In the genomic region with DNA sequence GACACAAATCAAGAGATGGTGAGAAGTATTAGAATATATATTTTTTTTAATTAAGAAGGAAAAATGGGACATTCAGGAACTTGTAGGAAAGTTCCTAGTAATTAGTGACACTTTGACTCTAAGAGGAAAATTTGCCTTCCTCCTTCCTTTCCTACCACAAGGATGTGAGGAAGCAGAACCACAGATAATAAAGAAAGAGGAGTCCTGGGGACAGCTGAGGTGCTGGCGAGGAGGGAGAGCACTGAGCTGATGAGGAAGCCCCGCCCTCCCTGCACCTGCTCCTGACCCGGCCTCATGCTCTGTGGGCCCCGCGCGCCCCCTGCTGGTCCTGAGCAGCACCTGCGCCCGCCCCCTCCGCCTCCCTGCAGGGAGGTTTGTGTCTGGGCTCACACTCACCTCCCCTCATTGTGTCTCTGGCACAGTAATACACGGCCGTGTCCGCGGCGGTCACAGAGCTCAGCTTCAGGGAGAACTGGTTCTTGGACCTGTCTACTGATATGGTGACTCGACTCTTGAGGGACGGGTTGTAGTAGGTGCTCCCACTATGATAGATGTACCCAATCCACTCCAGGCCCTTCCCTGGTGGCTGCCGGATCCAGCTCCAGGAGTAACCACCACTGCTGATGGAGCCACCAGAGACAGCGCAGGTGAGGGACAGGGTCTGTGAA, we compare ENCODE assay signal across 8 cellular contexts.
DNase-seq lines count a peak whose midpoint lies in the region; ATAC-seq and TF ChIP-seq lines count a peak whose summit lies in the region.
"Not testable (repeated sequence)": the region's sequence is repeated elsewhere in the genome, so short reads cannot be mapped to it uniquely, and the experiment has no call there.

No MANE protein-coding gene starts in this region.

- H3K9ac ChIP-seq in liver (ENCODE audit: low read depth in 1 of 2, low read length in 2 of 2) = not testable (repeated sequence)

- H3K9me3 ChIP-seq in CD8-positive, alpha-beta T cell (ENCODE audit: low read length); adrenal gland (replicated peaks in 1 of 3); liver (ENCODE audit: control insufficient read depth in 4 of 4, low read length in 3 of 4): not testable (repeated sequence)

- not testable (repeated sequence) for H3K4me1 Mint-ChIP-seq in CD8-positive, alpha-beta T cell (ENCODE audit: low read depth); stimulated activated effector memory CD8-positive, alpha-beta T cell treated with anti-CD3 and anti-CD28 coated beads, Interleukin-12 subunit alpha, Interleukin-12 subunit beta, amount 100 ng/mL, for 72 hours

- not testable (repeated sequence) for H3K9me3 Mint-ChIP-seq in CD8-positive, alpha-beta T cell; stimulated activated effector memory CD8-positive, alpha-beta T cell treated with anti-CD3 and anti-CD28 coated beads, Interleukin-12 subunit alpha, Interleukin-12 subunit beta, amount 100 ng/mL, for 72 hours

- 25 to 48% (median 36%) methylated on average over 11 to 18 of the region's 18 CpGs for WGBS in adrenal gland, 4 donors
- WGBS in liver = 19% methylated on average over 9 of the region's 18 CpGs

- not testable (repeated sequence) for H3K36me3 ChIP-seq in CD8-positive, alpha-beta T cell (ENCODE audit: insufficient read depth, low read length); adrenal gland (replicated peaks in 1 of 2); liver (ENCODE audit: control insufficient read depth in 4 of 4, insufficient read depth in 3 of 4, low read depth in 1 of 4, low read length in 3 of 4)

- H3K4me3 ChIP-seq in CD8-positive, alpha-beta T cell (ENCODE audit: low read depth, low read length); adrenal gland; liver (ENCODE audit: low read depth in 1 of 3, low read length in 3 of 3): not testable (repeated sequence)

- POLR2A ChIA-PET in CD8-positive, alpha-beta T cell (lab: Charles Lee) = not testable (repeated sequence)

- H3K4me1 ChIP-seq in CD8-positive, alpha-beta T cell (ENCODE audit: insufficient read depth, low read length); adrenal gland (replicated peaks in 1 of 2); liver (ENCODE audit: control insufficient read depth in 4 of 4, insufficient read depth in 4 of 4, low read length in 3 of 4): not testable (repeated sequence)

- CTCF ChIA-PET in CD8-positive, alpha-beta T cell (lab: Charles Lee) = interaction anchor here (0.7 to 4.3 kb wide), 3 partner anchors 25 to 280 kb away, joined by 3 to 18 read pairs (median 3); no protein-coding TSS in a partner anchor

- H3K27me3 Mint-ChIP-seq in CD8-positive, alpha-beta T cell (ENCODE audit: low read depth) = peaks cover 19% of the 10 kb centered on the region

- not testable (repeated sequence) for TF ChIP-seq RAD21 in liver (IDR thresholded peaks at IDR 0.05)

- not testable (repeated sequence) for TF ChIP-seq POLR2A in adrenal gland (IDR thresholded peaks at IDR 0.05)

- peak; percentile 28 to 93 (median 61) for DNase-seq in CD8-positive, alpha-beta T cell
- DNase-seq in HT1080 (ENCODE audit: low read depth) (peak; percentile 40), T-helper 1 cell (peak in 4 of 5 donors; percentile 47 to 76 (median 63)), adrenal gland (peak in 4 of 7 donors; percentile 18 to 58 (median 38))
- DNase-seq in activated CD8-positive, alpha-beta memory T cell treated with anti-CD3 and anti-CD28 coated beads, Interleukin-2, amount 50 U/mL, for 1 hour (ENCODE audit: extremely low read depth) = peak; percentile 32
- DNase-seq in stimulated activated CD4-positive, alpha-beta T cell treated with anti-CD3 and anti-CD28 coated beads, Interleukin-1b, Interleukin-23, amount 100 ng/mL, for 1 hour (ENCODE audit: low read depth in 2 of 2) = peak; percentile 32 to 39
- peak; percentile 90 to 91 for DNase-seq in stimulated activated effector memory CD8-positive, alpha-beta T cell treated with anti-CD3 and anti-CD28 coated beads, Interleukin-12 subunit alpha, Interleukin-12 subunit beta, amount 100 ng/mL, for 72 hours (ENCODE audit: low spot score in 2 of 2)

- H3K4me3 Mint-ChIP-seq in CD8-positive, alpha-beta T cell; stimulated activated effector memory CD8-positive, alpha-beta T cell treated with anti-CD3 and anti-CD28 coated beads, Interleukin-12 subunit alpha, Interleukin-12 subunit beta, amount 100 ng/mL, for 72 hours: not testable (repeated sequence)

- peak; percentile 90 for TF ChIP-seq CTCF in CD8-positive, alpha-beta T cell (IDR thresholded peaks at IDR 0.05)
- peak in 5 of 6 experiments; percentile 23 to 48 (median 40) for TF ChIP-seq CTCF in adrenal gland (IDR thresholded peaks at IDR 0.05)
- peak; percentile 8 for TF ChIP-seq CTCF in liver (IDR thresholded peaks at IDR 0.05; ENCODE audit: low read depth, low read length, missing input control)

- H3K27ac Mint-ChIP-seq in CD8-positive, alpha-beta T cell; stimulated activated effector memory CD8-positive, alpha-beta T cell treated with anti-CD3 and anti-CD28 coated beads, Interleukin-12 subunit alpha, Interleukin-12 subunit beta, amount 100 ng/mL, for 72 hours: not testable (repeated sequence)

- H3K27me3 ChIP-seq in CD8-positive, alpha-beta T cell (ENCODE audit: insufficient read depth, low read length) = not testable (repeated sequence)
- H3K27me3 ChIP-seq in adrenal gland (peaks cover 23% of the 10 kb centered on the region), liver (ENCODE audit: control insufficient read depth in 4 of 4, insufficient read depth in 4 of 4, low read length in 3 of 4) (peaks cover 0 to 10% (median 4%) of the 10 kb centered on the region in 4 donors)

- intact Hi-C loops in CD8-positive, alpha-beta T cell (cut with DNase I, micrococcal nuclease) = loop anchor here in 1 of 2 experiments (5.0 kb wide), 1 partner anchor 163 kb away; no protein-coding TSS in a partner anchor
- intact Hi-C loops in adrenal gland (cut with DNase I) = not testable (repeated sequence)

- ATAC-seq in CD8-positive, alpha-beta T cell = peak; percentile 87
- ATAC-seq in stimulated activated effector memory CD8-positive, alpha-beta T cell treated with anti-CD3 and anti-CD28 coated beads, Interleukin-12 subunit alpha, Interleukin-12 subunit beta, amount 100 ng/mL, for 72 hours = not testable (repeated sequence)

- not testable (repeated sequence) for H3K27ac ChIP-seq in CD8-positive, alpha-beta T cell (ENCODE audit: low read depth, low read length); adrenal gland; liver (ENCODE audit: low read depth in 1 of 2, low read length in 2 of 2)

- not testable (repeated sequence) for H3K36me3 Mint-ChIP-seq in CD8-positive, alpha-beta T cell; stimulated activated effector memory CD8-positive, alpha-beta T cell treated with anti-CD3 and anti-CD28 coated beads, Interleukin-12 subunit alpha, Interleukin-12 subunit beta, amount 100 ng/mL, for 72 hours

Comparison
In these comparisons a context has a peak if more than half of its experiments do, and no peak if none do; other contexts are left out.
1. DNase-seq: peak in every context shown above with its lines; median percentile 90 in stimulated activated effector memory CD8-positive, alpha-beta T cell treated with anti-CD3 and anti-CD28 coated beads, Interleukin-12 subunit alpha, Interleukin-12 subunit beta, amount 100 ng/mL, for 72 hours; 63 in T-helper 1 cell; 61 in CD8-positive, alpha-beta T cell; 40 in HT1080; 38 in adrenal gland; 36 in stimulated activated CD4-positive, alpha-beta T cell treated with anti-CD3 and anti-CD28 coated beads, Interleukin-1b, Interleukin-23, amount 100 ng/mL, for 1 hour; 32 in activated CD8-positive, alpha-beta memory T cell treated with anti-CD3 and anti-CD28 coated beads, Interleukin-2, amount 50 U/mL, for 1 hour.
2. CTCF ChIP-seq: peak in every context shown above with its lines; median percentile 90 in CD8-positive, alpha-beta T cell; 40 in adrenal gland; 8 in liver.